ENCODE assay signal across 21 cellular contexts in the genomic region with DNA sequence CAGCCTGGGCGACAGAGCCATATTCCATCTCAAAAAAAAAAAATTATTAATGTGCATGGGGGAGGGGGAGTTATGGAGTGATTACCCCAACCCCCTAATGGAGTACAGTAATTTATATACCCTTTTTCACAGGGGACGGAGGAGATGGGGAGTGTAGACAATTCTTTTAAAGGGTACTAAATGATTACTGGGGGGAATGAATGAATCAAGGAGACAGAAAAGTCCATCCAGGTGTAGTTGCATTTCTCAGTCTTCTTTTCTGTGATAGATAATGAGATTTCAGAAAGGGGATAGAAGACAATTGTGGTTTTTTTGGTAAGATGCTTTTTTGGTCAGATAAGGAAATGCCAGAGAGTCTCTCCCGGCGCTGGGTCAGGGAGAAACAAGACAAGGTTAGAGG. TPM values are rescaled to one million over a fixed set of nuclear protein-coding genes. Genes with fewer than 3 reads are reported as not detected.
DNase-seq lines count a peak whose midpoint lies in the region; ATAC-seq, FAIRE-seq and TF ChIP-seq lines count a peak whose summit lies in the region.
"Had no signal": no experiment of that assay in that cellular context is flagged by ENCODE, and none has a peak within 500 bp of the region (broad histone marks: within the 10 kb centered on the region; RNA-seq: fewer than 3 reads in every experiment).

No MANE protein-coding gene starts in this region.

- H3K79me2 ChIP-seq in PC-3 (ENCODE audit: low read length): peaks cover 87% of the 10 kb centered on the region
- no peaks in the 10 kb centered on the region; the same call in 1 of the 2 replicates for H3K79me2 ChIP-seq in GM12878 (ENCODE audit: control insufficient read depth, insufficient read depth, low read length)
- H3K79me2 ChIP-seq in GM23248 (ENCODE audit: insufficient read depth): peaks cover 98% of the 10 kb centered on the region

- no peak for ATAC-seq in PC-3
- ATAC-seq in GM12878: peak; percentile 15; the same call in 1 of the 3 replicates
- ATAC-seq in gastrocnemius medialis: no peak
- no peak for ATAC-seq in HG02798 (IDR thresholded peaks at IDR 0.05; ENCODE audit: poor library complexity, unreplicated experiment)
- ATAC-seq: A549, GM23338, HepG2 had no signal

- POLR2A ChIA-PET in PC-3 (lab: Charles Lee; ENCODE audit: unreplicated experiment): no interaction called here
- POLR2A ChIA-PET in GM12878 (lab: Charles Lee): interaction anchor here (0.6 kb wide), 1 partner anchor 760 kb away, joined by 3 read pairs; no protein-coding TSS in a partner anchor

- TF ChIP-seq CTCF in GM12865 (IDR thresholded peaks at IDR 0.05; ENCODE audit: insufficient read depth, low read depth, low read length, missing control alignments) (no peak), PC-3 (conservative IDR thresholded peaks at IDR 0.05; ENCODE audit: low read depth, low read length) (no peak), GM12878 (IDR thresholded peaks at IDR 0.05 in 2 of 3, conservative IDR thresholded peaks at IDR 0.05 in 1 of 3; ENCODE audit: control insufficient read depth in 2 of 3, extremely low read depth in 1 of 3, insufficient read depth in 1 of 3, low read depth in 3 of 3, low read length in 3 of 3) (no peak), gastrocnemius medialis (IDR thresholded peaks at IDR 0.05 in 4 of 5, conservative IDR thresholded peaks at IDR 0.05 in 1 of 5) (no peak)

- BruUV-seq in PC-3 (replicated peaks; lab: Mats Ljungman, UMichigan): no TSS peak
- BruUV-seq in GM12878 (replicated peaks; lab: Mats Ljungman, UMichigan): no TSS peak

- H3K27me3 ChIP-seq in PC-3 (ENCODE audit: low read length) (no peaks in the 10 kb centered on the region), GM12878 (replicated peaks in 1 of 2; ENCODE audit: control insufficient read depth in 2 of 2, insufficient read depth in 2 of 2, low read length in 1 of 2) (no peaks in the 10 kb centered on the region), gastrocnemius medialis (no peaks in the 10 kb centered on the region), GM23248 (replicated peaks; ENCODE audit: insufficient read depth) (no peaks in the 10 kb centered on the region)

- no peaks in the 10 kb centered on the region for H4K20me1 ChIP-seq in PC-3 (ENCODE audit: low read length)
- no peaks in the 10 kb centered on the region for H4K20me1 ChIP-seq in GM12878 (ENCODE audit: control insufficient read depth, insufficient read depth)
- no peaks in the 10 kb centered on the region for H4K20me1 ChIP-seq in GM23248 (ENCODE audit: insufficient read depth)

- H3K27ac ChIP-seq in PC-3 (ENCODE audit: low read length) (peak overlapping the region; percentile 31; the same call in 1 of the 2 replicates), GM12878 (ENCODE audit: control insufficient read depth, insufficient read depth) (no peak overlapping the region), gastrocnemius medialis (peak overlapping the region; percentile 94 to 99 (median 99)), GM23248 (no peak overlapping the region), substantia nigra (ENCODE audit: low read depth, low read length, poor library complexity, severe bottlenecking) (no peak overlapping the region)
- H3K27ac ChIP-seq: A549, C4-2B had no signal

- no peak overlapping the region for H3K4me3 ChIP-seq in GM12865 (ENCODE audit: low read depth, low read length)
- H3K4me3 ChIP-seq in PC-3 (ENCODE audit: low read length): no peak overlapping the region
- H3K4me3 ChIP-seq in GM12878: no peak overlapping the region
- H3K4me3 ChIP-seq in gastrocnemius medialis: no peak overlapping the region
- H3K4me3 ChIP-seq in GM23248: no peak overlapping the region
- H3K4me3 ChIP-seq: A549, GM23338 had no signal

- no peak for TF ChIP-seq EP300 in GM12878 (IDR thresholded peaks at IDR 0.05; ENCODE audit: borderline replicate concordance in 1 of 2, control insufficient read depth in 1 of 2, low read depth in 2 of 2, low read length in 2 of 2)

- 49% methylated on average over 4 of the region's 4 CpGs for WGBS in GM12878 (ENCODE audit: insufficient coverage, insufficient replicate concordance, low lambda C conversion rate, missing lambda C conversion rate)
- 97 to 100% methylated on average over 4 of the region's 4 CpGs for WGBS in GM23248 (ENCODE audit: low coverage in 1 of 2, low lambda C conversion rate in 2 of 2, missing lambda C conversion rate in 2 of 2), 2 experiments

- FAIRE-seq in GM12878 (lab: Jason Lieb, UNC): no peak
- FAIRE-seq: A549, GM12891, GM19239, H54, HepG2 had no signal

- RAD21 ChIA-PET in GM12878 (lab: Charles Lee; ENCODE audit: unreplicated experiment): no interaction called here

- peak; percentile 20 for DNase-seq in GM12865 (ENCODE audit: low read depth)
- no peak for DNase-seq in PC-3
- no peak for DNase-seq in GM12878 (ENCODE audit: low read depth, low spot score)
- no peak for DNase-seq in gastrocnemius medialis
- no peak for DNase-seq in GM23248
- DNase-seq in substantia nigra (lab: John Stamatoyannopoulos, UW): no peak
- DNase-seq: AML-193; CD4-positive, alpha-beta memory T cell; DMS153; DMS79; GDM1; HCEC 1CT; KG1 had no signal

- CTCF ChIA-PET in PC-3 (lab: Charles Lee): no interaction called here
- CTCF ChIA-PET in GM12878 (lab: Yijun Ruan, JAX): interaction anchor here (1.1 to 2.4 kb wide), 2 partner anchors 12 to 139 kb away, joined by 3 to 19 read pairs; no protein-coding TSS in a partner anchor

- H2AFZ ChIP-seq in PC-3 (ENCODE audit: low read length): no peak overlapping the region
- no peak overlapping the region for H2AFZ ChIP-seq in GM12878 (ENCODE audit: control insufficient read depth, low read depth, low read length)
- no peak overlapping the region for H2AFZ ChIP-seq in GM23248
- H2AFZ ChIP-seq: GM23338 had no signal

- H3K36me3 ChIP-seq in PC-3 (ENCODE audit: low read depth, low read length): no peaks in the 10 kb centered on the region
- H3K36me3 ChIP-seq in GM12878 (ENCODE audit: control insufficient read depth in 2 of 2, insufficient read depth in 2 of 2, low read length in 1 of 2): no peaks in the 10 kb centered on the region
- H3K36me3 ChIP-seq in gastrocnemius medialis: no peaks in the 10 kb centered on the region
- H3K36me3 ChIP-seq in GM23248 (ENCODE audit: low read depth): no peaks in the 10 kb centered on the region

- TF ChIP-seq POLR2A in GM12878 (IDR thresholded peaks at IDR 0.05; ENCODE audit: low read depth, low read length): no peak
- TF ChIP-seq POLR2A in gastrocnemius medialis (IDR thresholded peaks at IDR 0.05): no peak

- no peak for TF ChIP-seq RAD21 in GM12878 (IDR thresholded peaks at IDR 0.05; ENCODE audit: insufficient read depth, low read depth, low read length)

- H3F3A ChIP-seq in PC-3 (ENCODE audit: low read length, unreplicated experiment): no peaks in the 10 kb centered on the region
- H3F3A ChIP-seq in GM23248 (ENCODE audit: insufficient read depth): no peaks in the 10 kb centered on the region

- intact Hi-C loops in PC-3 (cut with micrococcal nuclease) (loop anchor here (5.0 kb wide), 1 partner anchor 62 kb away; no protein-coding TSS in a partner anchor), GM12878 (cut with micrococcal nuclease; ENCODE audit: unreplicated experiment) (loop anchor here (10.0 kb wide), 1 partner anchor 105 kb away; no protein-coding TSS in a partner anchor), gastrocnemius medialis (cut with DNase I; ENCODE audit: low total_unique reads) (no loop called here)

- no peaks in the 10 kb centered on the region for H3K9me3 ChIP-seq in PC-3 (ENCODE audit: low read length)
- no peaks in the 10 kb centered on the region for H3K9me3 ChIP-seq in GM12878 (replicated peaks; ENCODE audit: control insufficient read depth, insufficient read depth, low read length)
- no peaks in the 10 kb centered on the region for H3K9me3 ChIP-seq in gastrocnemius medialis
- H3K9me3 ChIP-seq in GM23248 (ENCODE audit: low read depth): no peaks in the 10 kb centered on the region
- H3K9me3 ChIP-seq: A549 had no signal

- in situ Hi-C loops in GM12878 (cut with MboI): loop anchor here (5.0 kb wide), 1 partner anchor 142 kb away; no protein-coding TSS in a partner anchor
- in situ Hi-C loops in gastrocnemius medialis (cut with MboI; ENCODE audit: low sequenced_read_pairs in 4 of 4): loop anchor here in 3 of 4 donors (10.0 to 25.0 kb wide), 2 partner anchors 132 to 145 kb away; no protein-coding TSS in a partner anchor
- in situ Hi-C loops in GM23248 (cut with MboI): no loop called here

- H3K9ac ChIP-seq in PC-3 (ENCODE audit: low read length): no peak overlapping the region
- H3K9ac ChIP-seq in GM12878 (ENCODE audit: control insufficient read depth, insufficient read depth, low read length): no peak overlapping the region
- H3K9ac ChIP-seq in GM23248: no peak overlapping the region

- no peak overlapping the region for H3K4me2 ChIP-seq in PC-3 (ENCODE audit: low read length)
- no peak overlapping the region for H3K4me2 ChIP-seq in GM12878 (ENCODE audit: control insufficient read depth, insufficient read depth)
- H3K4me2 ChIP-seq in GM23248 (ENCODE audit: unreplicated experiment): no peak overlapping the region
- H3K4me2 ChIP-seq: A549, GM23338 had no signal

- H3K9me2 ChIP-seq in PC-3 (replicated peaks; ENCODE audit: low read length): no peaks in the 10 kb centered on the region
- H3K9me2 ChIP-seq in GM23248 (ENCODE audit: insufficient read depth): no peaks in the 10 kb centered on the region

- H3K4me1 ChIP-seq in PC-3 (ENCODE audit: insufficient read depth, low read length): peaks cover 13% of the 10 kb centered on the region; the same call in 1 of the 2 replicates
- H3K4me1 ChIP-seq in GM12878 (ENCODE audit: control insufficient read depth, insufficient read depth, low read length): no peaks in the 10 kb centered on the region
- H3K4me1 ChIP-seq in gastrocnemius medialis: peaks cover 66 to 87% of the 10 kb centered on the region in 2 donors
- 0 out of 2 replicates have a peak, but pooled peaks cover 5% of the 10 kb centered on the region for H3K4me1 ChIP-seq in GM23248 (ENCODE audit: insufficient read depth)

- SMC1A ChIA-PET in GM12878 (lab: Charles Lee; ENCODE audit: uncharacterized antibody, unreplicated experiment): interaction anchor here (1.0 to 2.7 kb wide), 4 partner anchors 10 to 139 kb away, joined by 4 to 6 read pairs (median 5); no protein-coding TSS in a partner anchor

RNA-seq across cellular contexts. Expression of a gene that starts 13.0 kb away (rescaled TPM):
- total RNA-seq in PC-3 (2014; rRNA removed): 40.5 and 74.7 TPM in 2 replicates
- 205 and 209 TPM in 2 replicates for total RNA-seq in GM12878 (2013; cell fraction: nucleolus; rRNA removed)
- total RNA-seq in GM12878 (2014; rRNA removed): 128 and 139 TPM in 2 replicates
- total RNA-seq in GM12878 (2014; rRNA removed; fragmentation: Illumina TruSeq; extraction: Trizol): 150 and 151 TPM in 2 replicates
- total RNA-seq in GM12878 (2021): 102 TPM in 2 replicates
- polyA plus RNA-seq in GM12878 (2011; ENCODE audit: low read depth): 67.4 TPM
- polyA plus RNA-seq in GM12878 (2011; rRNA removed): 114 and 129 TPM in 2 replicates
- 84.6 and 110 TPM in 2 replicates for polyA plus RNA-seq in GM12878 (2011; cell fraction: cytosol; rRNA removed)
- 81.8 and 103 TPM in 2 replicates for polyA plus RNA-seq in GM12878 (2011; cell fraction: nucleus; rRNA removed)
- 68.8 and 80.0 TPM in 2 replicates for polyA plus RNA-seq in GM12878 (2012)
- polyA plus RNA-seq in GM12878 (2014; fragmentation: Illumina TruSeq; extraction: Trizol): 156 and 202 TPM in 2 replicates
- 10 to 100 TPM; 25.9 to 41.9 TPM for polyA plus RNA-seq in GM12878 (2014; fragmentation: Nextera tagmentation; extraction: Ambion mirVana)
- 89.1 and 103 TPM in 2 replicates for polyA plus RNA-seq in GM12878 (2014; rRNA removed)
- 100 to 1,000 TPM in 1 of 2 experiments, 10 to 100 TPM in 1; 98.7 to 112 TPM for polyA plus RNA-seq in GM12878 (2016; fragmentation: Nextera tagmentation; extraction: Ambion mirVana)
- 153 and 174 TPM in 2 replicates for polyA minus RNA-seq in GM12878 (2011; rRNA and poly(A)+ RNA removed)
- 37.0 and 63.4 TPM in 2 replicates for polyA minus RNA-seq in GM12878 (2011; cell fraction: cytosol; rRNA and poly(A)+ RNA removed)
- 92.8 and 131 TPM in 2 replicates for polyA minus RNA-seq in GM12878 (2011; cell fraction: nucleus; rRNA and poly(A)+ RNA removed)
- 100 to 1,000 TPM in 3 of 4 donors, 10 to 100 TPM in 1; 65.8 to 206 (median 136) TPM for total RNA-seq in gastrocnemius medialis
- 37.0 and 53.6 TPM in 2 replicates for total RNA-seq in GM23248 (2014; rRNA removed; shearing (Covaris generic))
- polyA plus RNA-seq in GM23248 (2016; fragmentation: Nextera tagmentation; extraction: Ambion mirVana): 32.2 and 33.0 TPM in 2 replicates

Comparison
In these comparisons a context has a peak if more than half of its experiments do, and no peak if none do; other contexts are left out.
1. H3K27ac ChIP-seq: peak in PC-3 (single experiment) and gastrocnemius medialis (4 of 4); none in GM12878 (single experiment), GM23248 (single experiment) and substantia nigra (single experiment).